8 cellular contexts compared by ENCODE assay signal in the genomic region with DNA sequence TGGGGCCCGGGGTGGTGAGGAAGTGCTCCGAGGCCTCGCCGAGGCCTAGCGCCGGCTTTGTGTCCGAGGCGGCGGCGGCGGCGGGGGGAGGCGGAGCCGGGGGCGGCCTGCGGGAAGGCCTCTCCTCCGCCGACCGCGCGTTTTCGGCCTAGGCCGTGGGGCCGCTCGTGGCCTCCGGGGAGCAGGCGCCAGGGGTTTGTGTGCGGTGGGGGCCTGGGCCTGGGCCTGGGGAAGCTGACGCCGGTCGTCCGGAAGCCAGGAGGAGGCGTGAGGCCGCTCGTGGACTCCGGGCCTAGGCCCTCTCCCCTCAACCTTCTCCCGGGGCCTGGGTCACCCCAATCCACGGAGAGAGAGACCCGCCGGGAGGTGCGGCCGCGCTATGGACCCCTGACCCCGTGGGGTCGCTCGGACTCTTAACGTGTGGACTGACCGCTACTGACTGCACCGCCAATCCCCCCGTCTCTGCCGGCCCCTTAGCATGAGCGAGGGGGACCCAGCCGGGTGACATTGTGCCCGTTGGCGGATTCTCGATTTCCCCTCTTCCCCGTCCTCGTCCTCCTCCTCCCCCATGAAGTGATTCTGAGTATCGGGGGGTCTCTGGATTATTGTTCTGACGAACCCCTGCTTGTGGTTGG. TPM values are rescaled to one million over a fixed set of nuclear protein-coding genes. Genes with fewer than 3 reads are reported as not detected.
DNase-seq lines count a peak whose midpoint lies in the region; ATAC-seq and TF ChIP-seq lines count a peak whose summit lies in the region.

No MANE protein-coding gene starts in this region.

- H3K27me3 ChIP-seq in PC-9 (ENCODE audit: insufficient read depth, low read depth) (no peaks in the 10 kb centered on the region), adrenal gland (no peaks in the 10 kb centered on the region)

- BruUV-seq in PC-9 (replicated peaks; lab: Mats Ljungman, UMichigan) = no TSS peak

- intact Hi-C loops in PC-9 (cut with micrococcal nuclease; ENCODE audit: unreplicated experiment) (loop anchor here (5.0 kb wide), 1 partner anchor 717 kb away; a partner anchor contains a TSS), adrenal gland (cut with DNase I) (no loop called here)

- peak overlapping the region; percentile 88 for H2AFZ ChIP-seq in PC-9

- H3F3A ChIP-seq in PC-9 (ENCODE audit: insufficient read depth, low read depth) = 0 out of 2 replicates have a peak, but pooled peaks cover 3% of the 10 kb centered on the region

- WGBS in adrenal gland, 4 donors = 0% methylated on average over 4 to 60 of the region's 60 CpGs

- DNase-seq in PC-9 (peak in 1 of 2 experiments; percentile 47), adrenal gland (peak in 6 of 7 donors; percentile 59 to 70 (median 68)), hypothalamus (lab: John Stamatoyannopoulos, UW) (peak in 27 of 51 donors; percentile 13 to 75 (median 52)), skeletal muscle cell (ENCODE audit: low read depth) (no peak), GM19240 (ENCODE audit: insufficient read length, low spot score) (no peak), SKM-1 (lab: John Stamatoyannopoulos, UW; ENCODE audit: unreplicated experiment) (no peak)

- TF ChIP-seq CTCF in PC-9 (conservative IDR thresholded peaks at IDR 0.05) (no peak), adrenal gland (IDR thresholded peaks at IDR 0.05) (no peak)

- ATAC-seq in GM18502 (IDR thresholded peaks at IDR 0.05; ENCODE audit: poor library complexity, unreplicated experiment) (peak; percentile 38), HG02852 (IDR thresholded peaks at IDR 0.05; ENCODE audit: unreplicated experiment) (peak; percentile 38)

- peak overlapping the region; percentile 92 for H3K4me2 ChIP-seq in PC-9

- peaks cover 50% of the 10 kb centered on the region for H4K20me1 ChIP-seq in PC-9 (ENCODE audit: insufficient read depth)

- H3K27ac ChIP-seq in PC-9 = peak overlapping the region; percentile 92
- peak overlapping the region; percentile 95 to 100 (median 100) for H3K27ac ChIP-seq in adrenal gland

- CTCF ChIA-PET in PC-9 (lab: Charles Lee) = no interaction called here

- peaks cover 26% of the 10 kb centered on the region for H3K4me1 ChIP-seq in PC-9 (replicated peaks; ENCODE audit: insufficient read depth)
- peaks cover 33 to 35% of the 10 kb centered on the region in 2 donors for H3K4me1 ChIP-seq in adrenal gland (replicated peaks in 1 of 2)

- TF ChIP-seq POLR2A in adrenal gland (IDR thresholded peaks at IDR 0.05) = no peak

- POLR2A ChIA-PET in PC-9 (lab: Charles Lee; ENCODE audit: unreplicated experiment) = no interaction called here

- peaks cover 18% of the 10 kb centered on the region; the same call in 1 of the 2 replicates for H3K36me3 ChIP-seq in PC-9 (ENCODE audit: low read depth)
- no peaks in the 10 kb centered on the region for H3K36me3 ChIP-seq in adrenal gland (replicated peaks in 1 of 2)

- no peaks in the 10 kb centered on the region for H3K9me2 ChIP-seq in PC-9 (ENCODE audit: insufficient read depth)

- H3K9me3 ChIP-seq in PC-9 (ENCODE audit: insufficient read depth, low read depth) (no peaks in the 10 kb centered on the region), adrenal gland (replicated peaks in 1 of 3) (no peaks in the 10 kb centered on the region)

- H3K79me2 ChIP-seq in PC-9 (ENCODE audit: low read depth) = peaks cover 56% of the 10 kb centered on the region

- H3K4me3 ChIP-seq in PC-9 (peak overlapping the region; percentile 98), adrenal gland (peak overlapping the region; percentile 64 to 92 (median 74)), skeletal muscle cell (ENCODE audit: low read depth, low read length) (peak overlapping the region; percentile 89)

RNA-seq across cellular contexts. Expression of a gene that starts 0.6 kb away (rescaled TPM):
- total RNA-seq in PC-9 (2021) (76.6 and 86.7 TPM in 2 replicates), adrenal gland (10 to 100 TPM; 34.5 to 57.8 (median 45.9) TPM)
- polyA plus RNA-seq in adrenal gland = 10 to 100 TPM; 33.7 to 49.3 (median 44.7) TPM

Comparison
In these comparisons a context has a peak if more than half of its experiments do, and no peak if none do; other contexts are left out.
1. DNase-seq: peak in adrenal gland (6 of 7) and hypothalamus (27 of 51); none in skeletal muscle cell (single experiment), GM19240 (single experiment) and SKM-1 (single experiment).
2. Peak in every context shown above with its lines, with median percentiles within 50 percentile points of each other: H3K4me3 ChIP-seq.